In genomic region chr5:87102841-87103240, GRCh38 we compare ENCODE assay signal across 17 cellular contexts.
A peak's percentile ranks its signal among the peaks of the same experiment; 100 is the strongest.
DNase-seq lines count a peak whose midpoint lies in the region; ATAC-seq and TF ChIP-seq lines count a peak whose summit lies in the region.
"Had no signal": no experiment of that assay in that cellular context is flagged by ENCODE, and none has a peak within 500 bp of the region (broad histone marks: within the 10 kb centered on the region; RNA-seq: fewer than 3 reads in every experiment).

No MANE protein-coding gene starts in this region.

- peaks cover 33% of the 10 kb centered on the region for H3K4me1 Mint-ChIP-seq in activated naive CD8-positive, alpha-beta T cell treated with anti-CD3 and anti-CD28 coated beads for 36 hours
- H3K4me1 Mint-ChIP-seq in activated naive CD8-positive, alpha-beta T cell treated with anti-CD3 and anti-CD28 coated beads, Interleukin-2, amount 50 U/mL, for 24 hours: peaks cover 34% of the 10 kb centered on the region
- peaks cover 28 to 38% of the 10 kb centered on the region in 2 donors for H3K4me1 Mint-ChIP-seq in immature natural killer cell

- peak overlapping the region; percentile 65; the same call in 1 of the 2 replicates for H3K4me2 ChIP-seq in OCI-LY7 (ENCODE audit: low read length)

- peak overlapping the region; percentile 72; the same call in 1 of the 2 replicates for H2AFZ ChIP-seq in OCI-LY7 (ENCODE audit: low read length)

- H3K4me3 Mint-ChIP-seq in activated naive CD8-positive, alpha-beta T cell treated with anti-CD3 and anti-CD28 coated beads for 36 hours: no peak overlapping the region
- no peak overlapping the region for H3K4me3 Mint-ChIP-seq in activated naive CD8-positive, alpha-beta T cell treated with anti-CD3 and anti-CD28 coated beads, Interleukin-2, amount 50 U/mL, for 24 hours
- H3K4me3 Mint-ChIP-seq in immature natural killer cell: no peak overlapping the region
- H3K4me3 Mint-ChIP-seq: CD4-positive, CD25-positive, alpha-beta regulatory T cell; HFFc6 had no signal

- H3K4me3 ChIP-seq in OCI-LY7 (ENCODE audit: low read depth, low read length, poor library complexity, severe bottlenecking): peak overlapping the region; percentile 22
- H3K4me3 ChIP-seq in mucosa of descending colon: no peak overlapping the region
- H3K4me3 ChIP-seq: BLaER1 treated with 17β-estradiol and CSF1 and Interleukin-3, amounts not matched to agents 10 nM and 100 nM; HAP-1; K562 had no signal

- CTCF ChIA-PET in OCI-LY7 (lab: Charles Lee; ENCODE audit: unreplicated experiment): no interaction called here

- H3K9me3 ChIP-seq in OCI-LY7 (ENCODE audit: low read length): peaks cover 6% of the 10 kb centered on the region; the same call in 1 of the 2 replicates
- no peaks in the 10 kb centered on the region for H3K9me3 ChIP-seq in mucosa of descending colon
- H3K9me3 ChIP-seq: HAP-1 had no signal

- ATAC-seq in activated naive CD8-positive, alpha-beta T cell treated with anti-CD3 and anti-CD28 coated beads, Interleukin-2, amount 50 U/mL, for 24 hours: no peak
- peak; percentile 65 for ATAC-seq in mucosa of descending colon
- ATAC-seq: K562 had no signal

- POLR2A ChIA-PET in OCI-LY7 (lab: Charles Lee): no interaction called here

- H4K20me1 ChIP-seq in OCI-LY7 (ENCODE audit: insufficient read depth, low read length): no peaks in the 10 kb centered on the region
- H4K20me1 ChIP-seq: BLaER1 treated with 17β-estradiol and CSF1 and Interleukin-3, amounts not matched to agents 10 nM and 100 nM had no signal

- no peak for DNase-seq in activated naive CD8-positive, alpha-beta T cell treated with anti-CD3 and anti-CD28 coated beads for 36 hours
- DNase-seq in activated naive CD8-positive, alpha-beta T cell treated with anti-CD3 and anti-CD28 coated beads, Interleukin-2, amount 50 U/mL, for 24 hours: no peak
- DNase-seq in OCI-LY7 (ENCODE audit: low spot score) (no peak), mucosa of descending colon (no peak), head of caudate nucleus (no peak), GDM1 (lab: John Stamatoyannopoulos, UW) (no peak), immature natural killer cell (no peak)
- DNase-seq in stimulated activated CD4-positive, alpha-beta T cell treated with anti-CD3 and anti-CD28 coated beads, Interleukin-12 subunit alpha, Interleukin-12 subunit beta, amount 100 ng/mL, for 4 hours: no peak
- DNase-seq: 8988T, AML-193, DMS 273 treated with DMSO at 0.1 percent for 48 hours, DMS79, HFFc6 had no signal

- no peaks in the 10 kb centered on the region for H3K27me3 Mint-ChIP-seq in activated naive CD8-positive, alpha-beta T cell treated with anti-CD3 and anti-CD28 coated beads for 36 hours
- H3K27me3 Mint-ChIP-seq in activated naive CD8-positive, alpha-beta T cell treated with anti-CD3 and anti-CD28 coated beads, Interleukin-2, amount 50 U/mL, for 24 hours: no peaks in the 10 kb centered on the region
- H3K27me3 Mint-ChIP-seq in immature natural killer cell (ENCODE audit: low read depth in 3 of 3): peaks cover 0 to 8% (median 5%) of the 10 kb centered on the region in 3 donors
- H3K27me3 Mint-ChIP-seq: CD4-positive, CD25-positive, alpha-beta regulatory T cell had no signal

- H3K27ac ChIP-seq in OCI-LY7 (ENCODE audit: low read depth, low read length, poor library complexity, severe bottlenecking): peak overlapping the region; percentile 65
- H3K27ac ChIP-seq: BLaER1 treated with 17β-estradiol and CSF1 and Interleukin-3, amounts not matched to agents 10 nM and 100 nM had no signal

- H3K79me2 ChIP-seq in OCI-LY7 (ENCODE audit: insufficient read depth, low read depth, low read length): no peaks in the 10 kb centered on the region

- no peaks in the 10 kb centered on the region for H3K9me2 ChIP-seq in OCI-LY7 (ENCODE audit: insufficient read depth, low read length)

- H3K36me3 Mint-ChIP-seq in activated naive CD8-positive, alpha-beta T cell treated with anti-CD3 and anti-CD28 coated beads for 36 hours: peaks cover 4% of the 10 kb centered on the region
- no peaks in the 10 kb centered on the region for H3K36me3 Mint-ChIP-seq in activated naive CD8-positive, alpha-beta T cell treated with anti-CD3 and anti-CD28 coated beads, Interleukin-2, amount 50 U/mL, for 24 hours (ENCODE audit: low read depth)
- peaks cover 0 to 4% (median 0%) of the 10 kb centered on the region in 3 donors for H3K36me3 Mint-ChIP-seq in immature natural killer cell
- H3K36me3 Mint-ChIP-seq: CD4-positive, CD25-positive, alpha-beta regulatory T cell had no signal

- intact Hi-C loops in OCI-LY7 (cut with micrococcal nuclease; ENCODE audit: unreplicated experiment): loop anchor here (2.0 kb wide), 1 partner anchor 20 kb away; no protein-coding TSS in a partner anchor
- intact Hi-C loops in mucosa of descending colon (cut with DNase I, micrococcal nuclease): no loop called here
- intact Hi-C loops in head of caudate nucleus (cut with DNase I): no loop called here

- no peak for TF ChIP-seq CTCF in OCI-LY7 (conservative IDR thresholded peaks at IDR 0.05; ENCODE audit: low read length)
- TF ChIP-seq CTCF in mucosa of descending colon (IDR thresholded peaks at IDR 0.05): no peak

- H3K36me3 ChIP-seq in OCI-LY7 (ENCODE audit: insufficient read depth, low read length): no peaks in the 10 kb centered on the region
- no peaks in the 10 kb centered on the region for H3K36me3 ChIP-seq in mucosa of descending colon (ENCODE audit: low read depth)
- H3K36me3 ChIP-seq: BLaER1 treated with 17β-estradiol and CSF1 and Interleukin-3, amounts not matched to agents 10 nM and 100 nM; HAP-1 had no signal

- BruUV-seq in OCI-LY7 (replicated peaks; lab: Mats Ljungman, UMichigan): no TSS peak

- H3K27ac Mint-ChIP-seq in activated naive CD8-positive, alpha-beta T cell treated with anti-CD3 and anti-CD28 coated beads for 36 hours: peak overlapping the region; percentile 54
- H3K27ac Mint-ChIP-seq in activated naive CD8-positive, alpha-beta T cell treated with anti-CD3 and anti-CD28 coated beads, Interleukin-2, amount 50 U/mL, for 24 hours: no peak overlapping the region
- peak overlapping the region in 1 of 6 donors; percentile 33 for H3K27ac Mint-ChIP-seq in immature natural killer cell
- H3K27ac Mint-ChIP-seq: HFFc6 had no signal

- H3K9me3 Mint-ChIP-seq in activated naive CD8-positive, alpha-beta T cell treated with anti-CD3 and anti-CD28 coated beads for 36 hours: peaks cover 3% of the 10 kb centered on the region
- H3K9me3 Mint-ChIP-seq in activated naive CD8-positive, alpha-beta T cell treated with anti-CD3 and anti-CD28 coated beads, Interleukin-2, amount 50 U/mL, for 24 hours: peaks cover 8% of the 10 kb centered on the region
- H3K9me3 Mint-ChIP-seq in immature natural killer cell: peaks cover 0 to 4% (median 0%) of the 10 kb centered on the region in 6 donors
- H3K9me3 Mint-ChIP-seq: HFFc6 had no signal

- peaks cover 41% of the 10 kb centered on the region for H3K4me1 ChIP-seq in OCI-LY7 (ENCODE audit: insufficient read depth, low read length, poor library complexity, severe bottlenecking)
- H3K4me1 ChIP-seq in mucosa of descending colon (ENCODE audit: low read depth): peaks cover 17% of the 10 kb centered on the region
- H3K4me1 ChIP-seq: HAP-1 had no signal
